In the genomic region with DNA sequence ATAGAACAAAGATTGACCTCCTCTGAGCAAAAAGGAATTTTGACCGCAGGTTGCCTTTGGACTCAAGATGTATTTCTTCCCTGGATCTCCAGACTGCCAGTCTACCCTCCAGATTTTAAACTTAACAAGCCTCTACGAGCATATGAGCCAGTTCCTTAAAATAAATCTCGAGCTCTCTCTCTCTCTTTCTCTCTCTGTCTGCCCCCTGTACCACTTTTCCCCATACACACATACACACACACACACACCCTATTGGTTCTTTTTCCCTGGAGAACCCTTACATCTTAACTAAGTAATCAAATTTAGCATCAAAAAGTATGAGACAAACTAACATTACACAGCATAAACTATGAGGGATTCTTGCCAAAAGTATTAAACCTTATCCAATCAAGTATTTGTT, we compare ENCODE assay signal across 32 cellular contexts. TPM values are rescaled to one million over a fixed set of nuclear protein-coding genes. Genes with fewer than 3 reads are reported as not detected.
DNase-seq lines count a peak whose midpoint lies in the region; ATAC-seq and TF ChIP-seq lines count a peak whose summit lies in the region.
"Had no signal": no experiment of that assay in that cellular context is flagged by ENCODE, and none has a peak within 500 bp of the region (broad histone marks: within the 10 kb centered on the region; RNA-seq: fewer than 3 reads in every experiment).

No MANE protein-coding gene starts in this region.

- no peaks in the 10 kb centered on the region for H3K9me3 ChIP-seq in adipocyte (ENCODE audit: control insufficient read depth, low read length)
- no peaks in the 10 kb centered on the region for H3K9me3 ChIP-seq in thyroid gland
- no peaks in the 10 kb centered on the region for H3K9me3 ChIP-seq in CD4-positive, alpha-beta memory T cell (ENCODE audit: control insufficient read depth in 1 of 2, low read length in 2 of 2)
- H3K9me3 ChIP-seq: colonic mucosa, psoas muscle had no signal

- no peaks in the 10 kb centered on the region for H3K9me3 Mint-ChIP-seq in stimulated activated memory B cell treated with anti-CD40 and anti-IgM and Interleukin-4, amounts not matched to agents 10 μg/mL and 1 μg/mL and 100 μg/mL, for 72 hours
- no peaks in the 10 kb centered on the region for H3K9me3 Mint-ChIP-seq in CD4-positive, alpha-beta memory T cell
- H3K9me3 Mint-ChIP-seq: activated T-helper 17 cell treated with anti-CD3 and anti-CD28 coated beads, Interleukin-2, amount 50 U/mL, for 72 hours; nephron had no signal

- intact Hi-C loops in left ventricle myocardium superior (cut with micrococcal nuclease): no loop called here
- intact Hi-C loops in thyroid gland (cut with DNase I): no loop called here
- intact Hi-C loops in CD4-positive, alpha-beta memory T cell (cut with micrococcal nuclease): no loop called here

- POLR2A ChIA-PET in CD4-positive, alpha-beta memory T cell (lab: Charles Lee; ENCODE audit: partially characterized antibody): no interaction called here

- no peaks in the 10 kb centered on the region for H3K27me3 Mint-ChIP-seq in stimulated activated memory B cell treated with anti-CD40 and anti-IgM and Interleukin-4, amounts not matched to agents 10 μg/mL and 1 μg/mL and 100 μg/mL, for 72 hours
- H3K27me3 Mint-ChIP-seq in CD4-positive, alpha-beta memory T cell: no peaks in the 10 kb centered on the region
- H3K27me3 Mint-ChIP-seq: activated T-helper 17 cell treated with anti-CD3 and anti-CD28 coated beads, Interleukin-2, amount 50 U/mL, for 72 hours had no signal

- WGBS in thyroid gland, 2 donors: 61 to 73% methylated on average over 3 of the region's 3 CpGs

- H3K36me3 ChIP-seq in adipocyte (ENCODE audit: control insufficient read depth, insufficient read depth, low read length, severe bottlenecking) (peaks cover 17% of the 10 kb centered on the region), thyroid gland (peaks cover 0 to 16% of the 10 kb centered on the region in 2 donors)
- H3K36me3 ChIP-seq in CD4-positive, alpha-beta memory T cell (ENCODE audit: insufficient read depth, low read length): no peaks in the 10 kb centered on the region
- H3K36me3 ChIP-seq: colonic mucosa had no signal

- H3K27ac ChIP-seq in thyroid gland (peak overlapping the region; percentile 4 to 56 (median 45)), foreskin keratinocyte (no peak overlapping the region)
- no peak overlapping the region for H3K27ac ChIP-seq in CD4-positive, alpha-beta memory T cell (ENCODE audit: low read depth, low read length)
- H3K27ac ChIP-seq: colonic mucosa, epithelial cell of prostate, psoas muscle, VCaP had no signal

- H3K4me3 ChIP-seq in adipocyte (ENCODE audit: low read length) (no peak overlapping the region), thyroid gland (replicated peaks in 1 of 3) (no peak overlapping the region)
- no peak overlapping the region for H3K4me3 ChIP-seq in CD4-positive, alpha-beta memory T cell (ENCODE audit: low read length in 2 of 2)
- H3K4me3 ChIP-seq: colonic mucosa, psoas muscle had no signal

- no peak overlapping the region for H3K4me3 Mint-ChIP-seq in stimulated activated memory B cell treated with anti-CD40 and anti-IgM and Interleukin-4, amounts not matched to agents 10 μg/mL and 1 μg/mL and 100 μg/mL, for 72 hours
- no peak overlapping the region for H3K4me3 Mint-ChIP-seq in CD4-positive, alpha-beta memory T cell
- H3K4me3 Mint-ChIP-seq: activated CD8-positive, alpha-beta T cell treated with anti-CD3 and anti-CD28 coated beads, Interleukin-2, amount 10 ng/mL, durations not matched to agents 7 days and 5 days; activated T-helper 17 cell treated with anti-CD3 and anti-CD28 coated beads, Interleukin-2, amount 50 U/mL, for 72 hours; nephron had no signal

- H3K36me3 Mint-ChIP-seq in stimulated activated memory B cell treated with anti-CD40 and anti-IgM and Interleukin-4, amounts not matched to agents 10 μg/mL and 1 μg/mL and 100 μg/mL, for 72 hours: peaks cover 24% of the 10 kb centered on the region
- H3K36me3 Mint-ChIP-seq in CD4-positive, alpha-beta memory T cell: peaks cover 13 to 20% of the 10 kb centered on the region in 2 donors

- no peak for TF ChIP-seq CTCF in thyroid gland (IDR thresholded peaks at IDR 0.05)
- TF ChIP-seq CTCF in foreskin keratinocyte (conservative IDR thresholded peaks at IDR 0.05): no peak

- H3K4me1 ChIP-seq in adipocyte (ENCODE audit: control insufficient read depth, insufficient read depth, low read length): peaks cover 29% of the 10 kb centered on the region
- H3K4me1 ChIP-seq in thyroid gland: peaks cover 23 to 24% of the 10 kb centered on the region in 2 donors
- H3K4me1 ChIP-seq in foreskin keratinocyte: peaks cover 24% of the 10 kb centered on the region
- no peaks in the 10 kb centered on the region for H3K4me1 ChIP-seq in CD4-positive, alpha-beta memory T cell (ENCODE audit: insufficient read depth, low read length)
- H3K4me1 ChIP-seq: colonic mucosa had no signal

- DNase-seq in GM03348 (ENCODE audit: low spot score) (peak; percentile 2), adipocyte (ENCODE audit: low read depth) (peak; percentile 26), left ventricle myocardium superior (no peak), thyroid gland (no peak), foreskin keratinocyte (no peak)
- no peak for DNase-seq in CD4-positive, alpha-beta memory T cell
- DNase-seq: activated CD4-positive, alpha-beta T cell treated with anti-CD3 and anti-CD28 coated beads for 4 hours; activated CD8-positive, alpha-beta T cell treated with anti-CD3 and anti-CD28 coated beads, Interleukin-2, amount 10 ng/mL, durations not matched to agents 7 days and 5 days; activated naive CD4-positive, alpha-beta T cell treated with anti-CD3 and anti-CD28 coated beads, Interleukin-2, amount 50 U/mL, for 16 hours; amniotic stem cell; C1 segment of cervical spinal cord; colonic mucosa; DMS79 treated with DMSO at 0.1 percent for 48 hours; effector CD8-positive, alpha-beta T cell; foreskin fibroblast; head of caudate nucleus; MV-4-11; NCI-H1436; NCI-H2107; NCI-H774; psoas muscle; SIG-M5; stimulated activated CD4-positive, alpha-beta T cell treated with anti-CD3 and anti-CD28 coated beads, Interleukin-15, amount 100 ng/mL, for 24 hours; stimulated activated naive CD4-positive, alpha-beta T cell treated with Interleukin-2 at 50 U/mL for 16 hours; T1000 had no signal

- H3K4me1 Mint-ChIP-seq in stimulated activated memory B cell treated with anti-CD40 and anti-IgM and Interleukin-4, amounts not matched to agents 10 μg/mL and 1 μg/mL and 100 μg/mL, for 72 hours: no peaks in the 10 kb centered on the region
- no peaks in the 10 kb centered on the region for H3K4me1 Mint-ChIP-seq in CD4-positive, alpha-beta memory T cell
- H3K4me1 Mint-ChIP-seq: activated T-helper 17 cell treated with anti-CD3 and anti-CD28 coated beads, Interleukin-2, amount 50 U/mL, for 72 hours had no signal

- H3K27me3 ChIP-seq in adipocyte (replicated peaks; ENCODE audit: control insufficient read depth, insufficient read depth, low read length): no peaks in the 10 kb centered on the region
- no peaks in the 10 kb centered on the region for H3K27me3 ChIP-seq in thyroid gland
- no peaks in the 10 kb centered on the region for H3K27me3 ChIP-seq in foreskin keratinocyte
- H3K27me3 ChIP-seq in CD4-positive, alpha-beta memory T cell (ENCODE audit: insufficient read depth, low read length): no peaks in the 10 kb centered on the region
- H3K27me3 ChIP-seq: colonic mucosa had no signal

- H3K27ac Mint-ChIP-seq in stimulated activated memory B cell treated with anti-CD40 and anti-IgM and Interleukin-4, amounts not matched to agents 10 μg/mL and 1 μg/mL and 100 μg/mL, for 72 hours: no peak overlapping the region
- H3K27ac Mint-ChIP-seq in CD4-positive, alpha-beta memory T cell: peak overlapping the region in 1 of 7 donors; percentile 42
- H3K27ac Mint-ChIP-seq: activated CD8-positive, alpha-beta T cell treated with anti-CD3 and anti-CD28 coated beads, Interleukin-2, amount 10 ng/mL, durations not matched to agents 7 days and 5 days; activated T-helper 17 cell treated with anti-CD3 and anti-CD28 coated beads, Interleukin-2, amount 50 U/mL, for 72 hours; nephron had no signal

- no peak overlapping the region for H3K9ac ChIP-seq in adipocyte (ENCODE audit: low read length)

- CTCF ChIA-PET in CD4-positive, alpha-beta memory T cell (lab: Charles Lee; ENCODE audit: partially characterized antibody): interaction anchor here (1.4 kb wide), 1 partner anchor 26 kb away, joined by 3 read pairs; no protein-coding TSS in a partner anchor

- ATAC-seq in left ventricle myocardium superior: peak; percentile 31
- ATAC-seq in foreskin keratinocyte: no peak
- ATAC-seq in stimulated activated memory B cell treated with anti-CD40 and anti-IgM and Interleukin-4, amounts not matched to agents 10 μg/mL and 1 μg/mL and 100 μg/mL, for 72 hours: no peak
- ATAC-seq in GM18909 (IDR thresholded peaks at IDR 0.05; ENCODE audit: poor library complexity, unreplicated experiment): no peak
- ATAC-seq: activated CD8-positive, alpha-beta T cell treated with anti-CD3 and anti-CD28 coated beads, Interleukin-2, amount 10 ng/mL, durations not matched to agents 7 days and 5 days; activated T-helper 17 cell treated with anti-CD3 and anti-CD28 coated beads, Interleukin-2, amount 50 U/mL, for 72 hours; Panc1; psoas muscle had no signal

- no peak for TF ChIP-seq POLR2A in thyroid gland (IDR thresholded peaks at IDR 0.05)

RNA-seq across cellular contexts. Expression of a gene that starts 11.4 kb away (rescaled TPM):
- total RNA-seq in left ventricle myocardium superior (114 TPM), thyroid gland (100 to 1,000 TPM; 217 to 276 (median 221) TPM), foreskin keratinocyte (70.4 and 80.3 TPM in 2 replicates)
- polyA plus RNA-seq in foreskin keratinocyte: 42.4 and 43.4 TPM in 2 replicates
- 10 to 100 TPM; 17.0 to 18.7 TPM for total RNA-seq in CD4-positive, alpha-beta memory T cell
- 10 to 100 TPM; 34.1 to 34.8 TPM for polyA plus RNA-seq in CD4-positive, alpha-beta memory T cell

RNA-seq across cellular contexts. Expression of a gene that starts 27.6 kb away (rescaled TPM):
- total RNA-seq in left ventricle myocardium superior (6.6 TPM), thyroid gland (10 to 100 TPM; 14.6 to 16.9 (median 16.1) TPM), foreskin keratinocyte (11.6 and 11.9 TPM in 2 replicates)
- 7.3 and 8.7 TPM in 2 replicates for polyA plus RNA-seq in foreskin keratinocyte
- total RNA-seq in CD4-positive, alpha-beta memory T cell: 10 to 100 TPM; 10.9 to 11.3 TPM
- 1 to 10 TPM; 4.6 to 4.9 TPM for polyA plus RNA-seq in CD4-positive, alpha-beta memory T cell

RNA-seq across cellular contexts. Expression of a gene that starts 27.7 kb away (rescaled TPM):
- total RNA-seq in left ventricle myocardium superior (54.0 TPM), thyroid gland (100 to 1,000 TPM; 108 to 268 (median 148) TPM), foreskin keratinocyte (46.5 and 48.4 TPM in 2 replicates)
- polyA plus RNA-seq in foreskin keratinocyte: 12.8 and 14.9 TPM in 2 replicates
- 10 to 100 TPM; 85.0 to 87.8 TPM for total RNA-seq in CD4-positive, alpha-beta memory T cell
- 10 to 100 TPM; 39.3 to 44.2 TPM for polyA plus RNA-seq in CD4-positive, alpha-beta memory T cell

Comparison
In these comparisons a context has a peak if more than half of its experiments do, and no peak if none do; other contexts are left out.
1. DNase-seq: peak in GM03348 (single experiment) and adipocyte (single experiment); none in left ventricle myocardium superior (single experiment), thyroid gland (0 of 2), foreskin keratinocyte (0 of 2) and CD4-positive, alpha-beta memory T cell (0 of 5).
2. H3K27ac ChIP-seq: peak in thyroid gland (3 of 3); none in foreskin keratinocyte (single experiment) and CD4-positive, alpha-beta memory T cell (single experiment).